ENCODE assay signal across 11 cellular contexts in the genomic region with DNA sequence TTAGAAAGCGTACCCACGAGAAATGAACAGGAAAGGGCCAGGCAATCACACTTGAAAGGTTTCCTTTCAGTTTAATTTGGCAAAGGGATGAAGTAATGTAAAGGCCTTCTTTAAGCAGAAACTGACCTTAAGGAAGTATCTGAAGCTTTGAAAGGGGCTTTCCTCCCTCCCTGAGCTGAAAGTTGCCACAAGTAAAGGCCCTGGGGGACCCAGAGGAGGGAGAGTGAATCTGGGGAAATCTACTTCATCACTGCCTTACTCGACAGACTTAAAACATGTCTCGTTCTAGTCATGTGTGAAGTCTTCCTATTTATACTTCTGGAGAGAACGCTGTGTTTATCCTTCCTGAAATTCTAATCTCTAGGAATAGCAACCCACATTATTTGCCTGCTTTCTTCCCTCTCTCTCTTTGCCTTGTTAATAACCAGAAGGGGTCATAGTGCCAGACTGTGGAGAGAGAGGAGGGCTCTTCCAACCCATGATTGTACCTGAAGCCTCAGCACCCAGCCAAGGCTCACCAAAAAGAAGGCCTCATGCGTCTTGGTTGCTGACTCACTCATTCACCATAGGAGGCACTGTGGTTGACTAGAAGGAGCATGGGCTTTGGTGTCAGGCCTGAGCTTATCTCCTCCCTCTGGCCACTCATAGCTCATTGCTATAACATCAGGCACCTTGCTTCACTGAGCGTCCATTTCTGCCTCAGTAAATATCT. TPM values are rescaled to one million over a fixed set of nuclear protein-coding genes. Genes with fewer than 3 reads are reported as not detected.
A peak's percentile ranks its signal among the peaks of the same experiment; 100 is the strongest.
DNase-seq lines count a peak whose midpoint lies in the region; ATAC-seq and TF ChIP-seq lines count a peak whose summit lies in the region.
"Had no signal": no experiment of that assay in that cellular context is flagged by ENCODE, and none has a peak within 500 bp of the region (broad histone marks: within the 10 kb centered on the region; RNA-seq: fewer than 3 reads in every experiment).

No MANE protein-coding gene starts in this region.

- no peak overlapping the region for H3K4me3 Mint-ChIP-seq in activated naive CD8-positive, alpha-beta T cell
- H3K4me3 Mint-ChIP-seq in activated naive CD8-positive, alpha-beta T cell treated with anti-CD3 and anti-CD28 coated beads for 36 hours, result no peak overlapping the region
- no peak overlapping the region for H3K4me3 Mint-ChIP-seq in progenitor cell of endocrine pancreas (ENCODE audit: low read depth)

- no peaks in the 10 kb centered on the region for H3K27me3 ChIP-seq in suprapubic skin

- peak overlapping the region; percentile 4 for H3K27ac Mint-ChIP-seq in activated naive CD8-positive, alpha-beta T cell
- H3K27ac Mint-ChIP-seq in activated naive CD8-positive, alpha-beta T cell treated with anti-CD3 and anti-CD28 coated beads for 36 hours, result no peak overlapping the region
- H3K27ac Mint-ChIP-seq in progenitor cell of endocrine pancreas, result no peak overlapping the region

- no peak overlapping the region for H3K4me3 ChIP-seq in suprapubic skin

- TF ChIP-seq POLR2A in suprapubic skin (IDR thresholded peaks at IDR 0.05), result no peak

- no peak for DNase-seq in activated naive CD8-positive, alpha-beta T cell treated with anti-CD3 and anti-CD28 coated beads for 36 hours
- peak; percentile 8 to 10 for DNase-seq in suprapubic skin (ENCODE audit: low spot score in 2 of 2)
- DNase-seq in NCI-H146 treated with DMSO at 0.1 percent for 48 hours (lab: John Stamatoyannopoulos, UW; ENCODE audit: unreplicated experiment), result no peak
- no peak for DNase-seq in mesenteric fat pad (ENCODE audit: low spot score)
- no peak for DNase-seq in progenitor cell of endocrine pancreas (ENCODE audit: low spot score, unreplicated experiment)
- DNase-seq: activated CD8-positive, alpha-beta memory T cell treated with anti-CD3 and anti-CD28 coated beads for 24 hours; NCI-H526; nucleus accumbens had no signal

- no peak for TF ChIP-seq CTCF in suprapubic skin (IDR thresholded peaks at IDR 0.05)
- TF ChIP-seq CTCF in progenitor cell of endocrine pancreas (IDR thresholded peaks at IDR 0.05; ENCODE audit: unreplicated experiment), result no peak

- ATAC-seq in HG02798 (IDR thresholded peaks at IDR 0.05; ENCODE audit: poor library complexity, unreplicated experiment), result peak; percentile 55

- H3K27me3 Mint-ChIP-seq in activated naive CD8-positive, alpha-beta T cell, result no peaks in the 10 kb centered on the region
- H3K27me3 Mint-ChIP-seq in activated naive CD8-positive, alpha-beta T cell treated with anti-CD3 and anti-CD28 coated beads for 36 hours, result no peaks in the 10 kb centered on the region
- H3K27me3 Mint-ChIP-seq in progenitor cell of endocrine pancreas, result no peaks in the 10 kb centered on the region

- peaks cover 9% of the 10 kb centered on the region for H3K4me1 Mint-ChIP-seq in activated naive CD8-positive, alpha-beta T cell (ENCODE audit: low read depth)
- H3K4me1 Mint-ChIP-seq in activated naive CD8-positive, alpha-beta T cell treated with anti-CD3 and anti-CD28 coated beads for 36 hours, result peaks cover 6% of the 10 kb centered on the region
- peaks cover 4% of the 10 kb centered on the region for H3K4me1 Mint-ChIP-seq in progenitor cell of endocrine pancreas (ENCODE audit: low read depth)

- no peaks in the 10 kb centered on the region for H3K9me3 ChIP-seq in suprapubic skin

- no peak for TF ChIP-seq EP300 in suprapubic skin (IDR thresholded peaks at IDR 0.05)

- H3K27ac ChIP-seq in angular gyrus (ENCODE audit: low read depth, low read length), result peak overlapping the region; percentile 74
- no peak overlapping the region for H3K27ac ChIP-seq in suprapubic skin

- peaks cover 24% of the 10 kb centered on the region for H3K4me1 ChIP-seq in suprapubic skin

- WGBS in suprapubic skin, result 78% methylated on average over 7 of the region's 7 CpGs

- H3K36me3 ChIP-seq in suprapubic skin, result peaks cover 21% of the 10 kb centered on the region

- no peaks in the 10 kb centered on the region for H3K9me3 Mint-ChIP-seq in activated naive CD8-positive, alpha-beta T cell (ENCODE audit: low read depth)
- H3K9me3 Mint-ChIP-seq in activated naive CD8-positive, alpha-beta T cell treated with anti-CD3 and anti-CD28 coated beads for 36 hours, result no peaks in the 10 kb centered on the region
- no peaks in the 10 kb centered on the region for H3K9me3 Mint-ChIP-seq in progenitor cell of endocrine pancreas (ENCODE audit: low read depth)

- H3K36me3 Mint-ChIP-seq in activated naive CD8-positive, alpha-beta T cell, result peaks cover 2% of the 10 kb centered on the region
- peaks cover 3% of the 10 kb centered on the region for H3K36me3 Mint-ChIP-seq in activated naive CD8-positive, alpha-beta T cell treated with anti-CD3 and anti-CD28 coated beads for 36 hours
- H3K36me3 Mint-ChIP-seq in progenitor cell of endocrine pancreas (ENCODE audit: insufficient read depth), result peaks cover 4% of the 10 kb centered on the region

RNA-seq across cellular contexts. Expression of gene GPX2, which starts 10.2 kb away (rescaled TPM):
- total RNA-seq in activated naive CD8-positive, alpha-beta T cell treated with anti-CD3 and anti-CD28 coated beads for 36 hours, result not detected
- total RNA-seq in suprapubic skin, result 10 to 100 TPM in 3 of 4 donors, 1 to 10 TPM in 1; 10.0 to 65.0 (median 27.6) TPM
- not detected for total RNA-seq in mesenteric fat pad
- total RNA-seq in progenitor cell of endocrine pancreas, result 11.0 and 13.9 TPM in 2 replicates

RNA-seq across cellular contexts. Expression of gene RAB15, which starts 19.4 kb away (rescaled TPM):
- total RNA-seq in activated naive CD8-positive, alpha-beta T cell treated with anti-CD3 and anti-CD28 coated beads for 36 hours, result 1 to 10 TPM; 3.4 TPM
- 10 to 100 TPM in 3 of 4 donors, 1 to 10 TPM in 1; 9.6 to 17.0 (median 15.1) TPM for total RNA-seq in suprapubic skin
- total RNA-seq in mesenteric fat pad, result 3.2 TPM
- 27.6 and 28.6 TPM in 2 replicates for total RNA-seq in progenitor cell of endocrine pancreas

RNA-seq across cellular contexts. Expression of gene FNTB, which starts 33.9 kb away (rescaled TPM):
- total RNA-seq in activated naive CD8-positive, alpha-beta T cell treated with anti-CD3 and anti-CD28 coated beads for 36 hours, result 10 to 100 TPM; 14.0 to 14.3 TPM
- total RNA-seq in suprapubic skin (10 to 100 TPM; 40.6 to 44.6 (median 43.2) TPM), mesenteric fat pad (16.1 TPM), progenitor cell of endocrine pancreas (20.2 and 22.4 TPM in 2 replicates)

RNA-seq across cellular contexts. Expression of gene CHURC1, which starts 38.5 kb away (rescaled TPM):
- total RNA-seq in activated naive CD8-positive, alpha-beta T cell treated with anti-CD3 and anti-CD28 coated beads for 36 hours, result 10 to 100 TPM; 49.8 to 59.2 TPM
- total RNA-seq in suprapubic skin (10 to 100 TPM; 50.9 to 93.8 (median 87.7) TPM), mesenteric fat pad (53.4 TPM), progenitor cell of endocrine pancreas (37.2 and 43.6 TPM in 2 replicates)

Comparison
In these comparisons a context has a peak if more than half of its experiments do, and no peak if none do; other contexts are left out.
1. DNase-seq: peak in suprapubic skin (2 of 2); none in activated naive CD8-positive, alpha-beta T cell treated with anti-CD3 and anti-CD28 coated beads for 36 hours (single experiment), NCI-H146 treated with DMSO at 0.1 percent for 48 hours (single experiment), mesenteric fat pad (single experiment) and progenitor cell of endocrine pancreas (single experiment).
2. RNA of gene GPX2, which starts 10.2 kb away (total RNA-seq): 10.0 to 65.0 TPM in suprapubic skin and 11.0 to 13.9 TPM in progenitor cell of endocrine pancreas; not detected in mesenteric fat pad (single experiment) and not detected in activated naive CD8-positive, alpha-beta T cell treated with anti-CD3 and anti-CD28 coated beads for 36 hours; every median in the first group is over 10 times any median in the second.